In genomic region chrX:15789979-15790765, GRCh38 we compare ENCODE assay signal across 1 cellular context.
TF ChIP-seq lines count a peak whose summit lies in the region.

Gene ZRSR2, plus strand, starts transcription at chrX:15790484. Its CDS starts 12 bp downstream, at chrX:15790496.

TF ChIP-seq in HEK293, 187 proteins besides CTCF, POLR2A, EP300 and RAD21 (continued from another document and continues in another):
- TF ChIP-seq HIC1 (tag by site-specific recombination; IDR thresholded peaks at IDR 0.05) (peak; percentile 81; the same call in 1 of the 2 replicates), ZBTB8A (tag by site-specific recombination; IDR thresholded peaks at IDR 0.05) (peak; percentile 35; the same call in 1 of the 2 replicates), KLF8 (tag by site-specific recombination; IDR thresholded peaks at IDR 0.05) (peak; percentile 79; the same call in 1 of the 2 replicates), ZNF843 (tag by site-specific recombination; IDR thresholded peaks at IDR 0.05) (peak; percentile 57; the same call in 1 of the 2 replicates), ZNF324 (tag by site-specific recombination; IDR thresholded peaks at IDR 0.05) (peak; percentile 41), FEZF1 (tag by site-specific recombination; IDR thresholded peaks at IDR 0.05) (peak; percentile 12; the same call in 1 of the 2 replicates), ZBTB17 (tag by site-specific recombination; IDR thresholded peaks at IDR 0.05) (peak; percentile 97), ZNF366 (tag by site-specific recombination; conservative IDR thresholded peaks at IDR 0.05) (peak; percentile 63), ZNF404 (tag by site-specific recombination; IDR thresholded peaks at IDR 0.05) (no peak), KLF7 (tag by site-specific recombination; IDR thresholded peaks at IDR 0.05; ENCODE audit: borderline replicate concordance) (no peak), ZNF792 (tag by site-specific recombination; IDR thresholded peaks at IDR 0.05) (no peak), ZNF670 (tag by site-specific recombination; IDR thresholded peaks at IDR 0.05; ENCODE audit: low read depth) (no peak), ZNF248 (tag by site-specific recombination; IDR thresholded peaks at IDR 0.05) (no peak), ATF2 (tag by site-specific recombination; IDR thresholded peaks at IDR 0.05; ENCODE audit: low read depth) (peak; percentile 68), KLF9 (tag by site-specific recombination; IDR thresholded peaks at IDR 0.05; ENCODE audit: low read depth) (peak; percentile 84), ZNF266 (tag by site-specific recombination; IDR thresholded peaks at IDR 0.05; ENCODE audit: low read depth) (no peak), ZNF76 (tag by site-specific recombination; IDR thresholded peaks at IDR 0.05; ENCODE audit: borderline replicate concordance, low read depth) (peak; percentile 64), ZNF335 (tag by site-specific recombination; conservative IDR thresholded peaks at IDR 0.05) (peak; percentile 83), ZNF600 (tag by site-specific recombination; IDR thresholded peaks at IDR 0.05) (peak; percentile 69), ZNF341 (tag by site-specific recombination; IDR thresholded peaks at IDR 0.05; ENCODE audit: low read depth) (peak; percentile 70), ZNF169 (tag by site-specific recombination; IDR thresholded peaks at IDR 0.05) (no peak), SP3 (tag by site-specific recombination; IDR thresholded peaks at IDR 0.05) (peak; percentile 87), ZNF629 (tag by site-specific recombination; IDR thresholded peaks at IDR 0.05) (peak; percentile 67), SP7 (tag by site-specific recombination; IDR thresholded peaks at IDR 0.05) (peak; percentile 67), ZBTB11 (tag by site-specific recombination; conservative IDR thresholded peaks at IDR 0.05; ENCODE audit: low read depth) (peak; percentile 63), ZBTB20 (tag by site-specific recombination; IDR thresholded peaks at IDR 0.05) (peak; percentile 61; the same call in 1 of the 2 replicates), ZBTB21 (tag by site-specific recombination; IDR thresholded peaks at IDR 0.05) (0 out of 2 replicates have a peak, but pooled peaks have one; percentile 9), ZNF639 (tag by site-specific recombination; IDR thresholded peaks at IDR 0.05) (peak; percentile 50), KLF16 (tag by site-specific recombination; IDR thresholded peaks at IDR 0.05) (peak; percentile 72; the same call in 1 of the 2 replicates)
- TF ChIP-seq, protein P1, sequence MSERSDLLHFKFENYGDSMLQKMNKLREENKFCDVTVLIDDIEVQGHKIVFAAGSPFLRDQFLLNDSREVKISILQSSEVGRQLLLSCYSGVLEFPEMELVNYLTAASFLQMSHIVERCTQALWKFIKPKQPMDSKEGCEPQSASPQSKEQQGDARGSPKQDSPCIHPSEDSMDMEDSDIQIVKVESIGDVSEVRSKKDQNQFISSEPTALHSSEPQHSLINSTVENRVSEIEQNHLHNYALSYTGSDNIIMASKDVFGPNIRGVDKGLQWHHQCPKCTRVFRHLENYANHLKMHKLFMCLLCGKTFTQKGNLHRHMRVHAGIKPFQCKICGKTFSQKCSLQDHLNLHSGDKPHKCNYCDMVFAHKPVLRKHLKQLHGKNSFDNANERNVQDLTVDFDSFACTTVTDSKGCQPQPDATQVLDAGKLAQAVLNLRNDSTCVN (tag by site-specific recombination; optimal IDR thresholded peaks at IDR 0.05), result peak; percentile 84
- TF ChIP-seq, protein P2, sequence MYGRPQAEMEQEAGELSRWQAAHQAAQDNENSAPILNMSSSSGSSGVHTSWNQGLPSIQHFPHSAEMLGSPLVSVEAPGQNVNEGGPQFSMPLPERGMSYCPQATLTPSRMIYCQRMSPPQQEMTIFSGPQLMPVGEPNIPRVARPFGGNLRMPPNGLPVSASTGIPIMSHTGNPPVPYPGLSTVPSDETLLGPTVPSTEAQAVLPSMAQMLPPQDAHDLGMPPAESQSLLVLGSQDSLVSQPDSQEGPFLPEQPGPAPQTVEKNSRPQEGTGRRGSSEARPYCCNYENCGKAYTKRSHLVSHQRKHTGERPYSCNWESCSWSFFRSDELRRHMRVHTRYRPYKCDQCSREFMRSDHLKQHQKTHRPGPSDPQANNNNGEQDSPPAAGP (tag by site-specific recombination; IDR thresholded peaks at IDR 0.05), result 0 out of 2 replicates have a peak, but pooled peaks have one; percentile 56
- TF ChIP-seq, protein P3, sequence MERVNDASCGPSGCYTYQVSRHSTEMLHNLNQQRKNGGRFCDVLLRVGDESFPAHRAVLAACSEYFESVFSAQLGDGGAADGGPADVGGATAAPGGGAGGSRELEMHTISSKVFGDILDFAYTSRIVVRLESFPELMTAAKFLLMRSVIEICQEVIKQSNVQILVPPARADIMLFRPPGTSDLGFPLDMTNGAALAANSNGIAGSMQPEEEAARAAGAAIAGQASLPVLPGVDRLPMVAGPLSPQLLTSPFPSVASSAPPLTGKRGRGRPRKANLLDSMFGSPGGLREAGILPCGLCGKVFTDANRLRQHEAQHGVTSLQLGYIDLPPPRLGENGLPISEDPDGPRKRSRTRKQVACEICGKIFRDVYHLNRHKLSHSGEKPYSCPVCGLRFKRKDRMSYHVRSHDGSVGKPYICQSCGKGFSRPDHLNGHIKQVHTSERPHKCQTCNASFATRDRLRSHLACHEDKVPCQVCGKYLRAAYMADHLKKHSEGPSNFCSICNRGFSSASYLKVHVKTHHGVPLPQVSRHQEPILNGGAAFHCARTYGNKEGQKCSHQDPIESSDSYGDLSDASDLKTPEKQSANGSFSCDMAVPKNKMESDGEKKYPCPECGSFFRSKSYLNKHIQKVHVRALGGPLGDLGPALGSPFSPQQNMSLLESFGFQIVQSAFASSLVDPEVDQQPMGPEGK (tag by site-specific recombination; IDR thresholded peaks at IDR 0.05), result peak; percentile 61
- TF ChIP-seq, protein P4, sequence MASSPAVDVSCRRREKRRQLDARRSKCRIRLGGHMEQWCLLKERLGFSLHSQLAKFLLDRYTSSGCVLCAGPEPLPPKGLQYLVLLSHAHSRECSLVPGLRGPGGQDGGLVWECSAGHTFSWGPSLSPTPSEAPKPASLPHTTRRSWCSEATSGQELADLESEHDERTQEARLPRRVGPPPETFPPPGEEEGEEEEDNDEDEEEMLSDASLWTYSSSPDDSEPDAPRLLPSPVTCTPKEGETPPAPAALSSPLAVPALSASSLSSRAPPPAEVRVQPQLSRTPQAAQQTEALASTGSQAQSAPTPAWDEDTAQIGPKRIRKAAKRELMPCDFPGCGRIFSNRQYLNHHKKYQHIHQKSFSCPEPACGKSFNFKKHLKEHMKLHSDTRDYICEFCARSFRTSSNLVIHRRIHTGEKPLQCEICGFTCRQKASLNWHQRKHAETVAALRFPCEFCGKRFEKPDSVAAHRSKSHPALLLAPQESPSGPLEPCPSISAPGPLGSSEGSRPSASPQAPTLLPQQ (tag by site-specific recombination; IDR thresholded peaks at IDR 0.05), result no peak
- TF ChIP-seq, protein P5, sequence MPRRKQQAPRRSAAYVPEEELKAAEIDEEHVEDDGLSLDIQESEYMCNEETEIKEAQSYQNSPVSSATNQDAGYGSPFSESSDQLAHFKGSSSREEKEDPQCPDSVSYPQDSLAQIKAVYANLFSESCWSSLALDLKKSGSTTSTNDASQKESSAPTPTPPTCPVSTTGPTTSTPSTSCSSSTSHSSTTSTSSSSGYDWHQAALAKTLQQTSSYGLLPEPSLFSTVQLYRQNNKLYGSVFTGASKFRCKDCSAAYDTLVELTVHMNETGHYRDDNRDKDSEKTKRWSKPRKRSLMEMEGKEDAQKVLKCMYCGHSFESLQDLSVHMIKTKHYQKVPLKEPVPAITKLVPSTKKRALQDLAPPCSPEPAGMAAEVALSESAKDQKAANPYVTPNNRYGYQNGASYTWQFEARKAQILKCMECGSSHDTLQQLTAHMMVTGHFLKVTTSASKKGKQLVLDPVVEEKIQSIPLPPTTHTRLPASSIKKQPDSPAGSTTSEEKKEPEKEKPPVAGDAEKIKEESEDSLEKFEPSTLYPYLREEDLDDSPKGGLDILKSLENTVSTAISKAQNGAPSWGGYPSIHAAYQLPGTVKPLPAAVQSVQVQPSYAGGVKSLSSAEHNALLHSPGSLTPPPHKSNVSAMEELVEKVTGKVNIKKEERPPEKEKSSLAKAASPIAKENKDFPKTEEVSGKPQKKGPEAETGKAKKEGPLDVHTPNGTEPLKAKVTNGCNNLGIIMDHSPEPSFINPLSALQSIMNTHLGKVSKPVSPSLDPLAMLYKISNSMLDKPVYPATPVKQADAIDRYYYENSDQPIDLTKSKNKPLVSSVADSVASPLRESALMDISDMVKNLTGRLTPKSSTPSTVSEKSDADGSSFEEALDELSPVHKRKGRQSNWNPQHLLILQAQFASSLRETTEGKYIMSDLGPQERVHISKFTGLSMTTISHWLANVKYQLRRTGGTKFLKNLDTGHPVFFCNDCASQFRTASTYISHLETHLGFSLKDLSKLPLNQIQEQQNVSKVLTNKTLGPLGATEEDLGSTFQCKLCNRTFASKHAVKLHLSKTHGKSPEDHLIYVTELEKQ (tag by site-specific recombination; IDR thresholded peaks at IDR 0.05; ENCODE audit: borderline replicate concordance), result no peak
